ENCODE assay signal across 21 cellular contexts in genomic region chr7:133050200-133050995, GRCh38. TPM values are rescaled to one million over a fixed set of nuclear protein-coding genes. Genes with fewer than 3 reads are reported as not detected.
DNase-seq lines count a peak whose midpoint lies in the region; ATAC-seq, FAIRE-seq and TF ChIP-seq lines count a peak whose summit lies in the region.
"Had no signal": no experiment of that assay in that cellular context is flagged by ENCODE, and none has a peak within 500 bp of the region (broad histone marks: within the 10 kb centered on the region; RNA-seq: fewer than 3 reads in every experiment).

No MANE protein-coding gene starts in this region.

- no peak for DNase-seq in cardiac muscle cell (ENCODE audit: low read depth in 1 of 2, low spot score in 1 of 2)
- DNase-seq in right cardiac atrium, result no peak
- peak; percentile 6 for DNase-seq in glomerular visceral epithelial cell (ENCODE audit: extremely low spot score)
- DNase-seq in gastrocnemius medialis, result no peak
- DNase-seq in effector memory CD4-positive, alpha-beta T cell, result no peak
- no peak for DNase-seq in KG1 (lab: John Stamatoyannopoulos, UW)
- DNase-seq in small intestine, result no peak
- DNase-seq: 8988T; H9; NCI-H2029 treated with DMSO at 0.1 percent for 48 hours; NCI-H82; NK-92 treated with Interleukin-12 subunit alpha and Interleukin-12 subunit beta, amount 100 ng/mL, for 24 hours; PC-3; SHP77 treated with DMSO at 0.1 percent for 48 hours had no signal

- no peak for TF ChIP-seq POLR2A in gastrocnemius medialis (IDR thresholded peaks at IDR 0.05)

- H3K27ac ChIP-seq in cardiac muscle cell, result peak overlapping the region; percentile 51
- H3K27ac ChIP-seq in right cardiac atrium (ENCODE audit: low read length), result no peak overlapping the region
- peak overlapping the region; percentile 17 to 77 (median 72) for H3K27ac ChIP-seq in gastrocnemius medialis
- H3K27ac ChIP-seq in effector memory CD4-positive, alpha-beta T cell (ENCODE audit: insufficient read depth, low read length, poor library complexity, severe bottlenecking), result no peak overlapping the region
- H3K27ac ChIP-seq in small intestine (ENCODE audit: low read depth in 1 of 2, low read length in 1 of 2), result no peak overlapping the region
- H3K27ac ChIP-seq: KMS-11, SK-N-MC had no signal

- intact Hi-C loops in right cardiac atrium (cut with DNase I) (no loop called here), gastrocnemius medialis (cut with DNase I; ENCODE audit: low total_unique reads) (no loop called here)

- TF ChIP-seq CTCF in cardiac muscle cell (IDR thresholded peaks at IDR 0.05; ENCODE audit: low read depth, low read length), result no peak
- TF ChIP-seq CTCF in gastrocnemius medialis (IDR thresholded peaks at IDR 0.05 in 4 of 5, conservative IDR thresholded peaks at IDR 0.05 in 1 of 5), result no peak

- no peaks in the 10 kb centered on the region for H3K9me3 ChIP-seq in cardiac muscle cell (ENCODE audit: low read depth)
- H3K9me3 ChIP-seq in right cardiac atrium (ENCODE audit: control insufficient read depth, low read length), result no peaks in the 10 kb centered on the region
- no peaks in the 10 kb centered on the region for H3K9me3 ChIP-seq in gastrocnemius medialis
- no peaks in the 10 kb centered on the region for H3K9me3 ChIP-seq in effector memory CD4-positive, alpha-beta T cell (ENCODE audit: control insufficient read depth, low read length)
- no peaks in the 10 kb centered on the region for H3K9me3 ChIP-seq in small intestine (ENCODE audit: control insufficient read depth, low read depth)
- H3K9me3 ChIP-seq: BE2C had no signal

- in situ Hi-C loops in gastrocnemius medialis (cut with MboI; ENCODE audit: low sequenced_read_pairs in 4 of 4), result no loop called here

- H3K27me3 ChIP-seq in cardiac muscle cell, result no peaks in the 10 kb centered on the region
- no peaks in the 10 kb centered on the region for H3K27me3 ChIP-seq in right cardiac atrium (ENCODE audit: control insufficient read depth, insufficient read depth)
- no peaks in the 10 kb centered on the region for H3K27me3 ChIP-seq in gastrocnemius medialis
- H3K27me3 ChIP-seq in effector memory CD4-positive, alpha-beta T cell (replicated peaks; ENCODE audit: control insufficient read depth, insufficient read depth, low read length, poor library complexity, severe bottlenecking), result no peaks in the 10 kb centered on the region
- H3K27me3 ChIP-seq in small intestine (ENCODE audit: control insufficient read depth in 2 of 2, insufficient read depth in 2 of 2, low read length in 2 of 2), result no peaks in the 10 kb centered on the region
- H3K27me3 ChIP-seq: BE2C had no signal

- H3K36me3 ChIP-seq in cardiac muscle cell (no peaks in the 10 kb centered on the region), gastrocnemius medialis (no peaks in the 10 kb centered on the region), small intestine (ENCODE audit: control insufficient read depth in 2 of 2, insufficient read depth in 2 of 2, low read length in 2 of 2) (peaks cover 0 to 5% of the 10 kb centered on the region in 2 donors)
- peaks cover 3% of the 10 kb centered on the region for H3K36me3 ChIP-seq in effector memory CD4-positive, alpha-beta T cell (ENCODE audit: control insufficient read depth, insufficient read depth, low read length)

- 76% methylated on average over 5 of the region's 5 CpGs for WGBS in right cardiac atrium
- WGBS in small intestine, 3 donors, result 89% methylated on average over 5 of the region's 5 CpGs

- FAIRE-seq in small intestine (lab: Jason Lieb, UNC), result no peak
- FAIRE-seq: D721Med, GM18507 had no signal

- H3K4me1 ChIP-seq in cardiac muscle cell (ENCODE audit: low read depth) (peaks cover 20% of the 10 kb centered on the region), right cardiac atrium (ENCODE audit: control insufficient read depth, insufficient read depth, low read length) (peaks cover 12% of the 10 kb centered on the region), gastrocnemius medialis (peaks cover 38 to 47% of the 10 kb centered on the region in 2 donors), small intestine (ENCODE audit: control insufficient read depth in 2 of 2, insufficient read depth in 1 of 2, low read depth in 1 of 2, low read length in 1 of 2) (peaks cover 0 to 2% of the 10 kb centered on the region in 2 donors)
- H3K4me1 ChIP-seq in effector memory CD4-positive, alpha-beta T cell (ENCODE audit: control insufficient read depth, insufficient read depth, low read length, poor library complexity, severe bottlenecking), result no peaks in the 10 kb centered on the region

- H3K4me3 ChIP-seq in cardiac muscle cell (no peak overlapping the region), right cardiac atrium (ENCODE audit: low read length) (no peak overlapping the region), gastrocnemius medialis (no peak overlapping the region), small intestine (ENCODE audit: low read depth in 1 of 2, low read length in 2 of 2) (no peak overlapping the region)
- no peak overlapping the region for H3K4me3 ChIP-seq in effector memory CD4-positive, alpha-beta T cell (ENCODE audit: insufficient read depth, low read depth, low read length, poor library complexity, severe bottlenecking)
- H3K4me3 ChIP-seq: GM23338, SK-N-MC had no signal

- ATAC-seq in right cardiac atrium, result no peak
- ATAC-seq in GM21367 (IDR thresholded peaks at IDR 0.05; ENCODE audit: unreplicated experiment), result peak; percentile 4
- ATAC-seq in gastrocnemius medialis, result no peak
- ATAC-seq: PC-3 had no signal

RNA-seq across cellular contexts. Expression of gene CHCHD3, which starts 31.5 kb away (rescaled TPM):
- 95.1 and 99.1 TPM in 2 replicates for total RNA-seq in cardiac muscle cell
- polyA plus RNA-seq in cardiac muscle cell, result 102 and 127 TPM in 2 replicates
- 100 to 1,000 TPM; 120 to 150 (median 141) TPM for total RNA-seq in right cardiac atrium
- polyA plus RNA-seq in right cardiac atrium, result 120 TPM
- total RNA-seq in gastrocnemius medialis, result 100 to 1,000 TPM; 110 to 177 (median 131) TPM
- 10 to 100 TPM; 78.7 to 98.6 (median 79.1) TPM for polyA plus RNA-seq in small intestine

Comparison
In these comparisons a context has a peak if more than half of its experiments do, and no peak if none do; other contexts are left out.
1. H3K27ac ChIP-seq: peak in cardiac muscle cell (single experiment) and gastrocnemius medialis (4 of 4); none in right cardiac atrium (single experiment), effector memory CD4-positive, alpha-beta T cell (single experiment) and small intestine (0 of 2).